Comparison of ENCODE assay signal across 1 cellular context in genomic region chr9:89310486-89311345, GRCh38.
TF ChIP-seq lines count a peak whose summit lies in the region.

TSS of gene CKS2 (plus strand) at chr9:89311195. CDS start at chr9:89311293, 98 bp downstream.

TF ChIP-seq in K562, 482 proteins besides CTCF, POLR2A, EP300 and RAD21 (continued from another document and continues in another):
- TF ChIP-seq PRDM10 (IDR thresholded peaks at IDR 0.05; ENCODE audit: partially characterized antibody) = no peak
- peak; percentile 92 for TF ChIP-seq ELF1 (tag; IDR thresholded peaks at IDR 0.05)
- peak; percentile 91 for TF ChIP-seq EP400 (IDR thresholded peaks at IDR 0.05)
- 0 out of 2 replicates have a peak, but pooled peaks have one; percentile 35 for TF ChIP-seq REST (CRISPR knock-in tag; IDR thresholded peaks at IDR 0.05; ENCODE audit: low read depth)
- peak; percentile 78 for TF ChIP-seq RBM25 (IDR thresholded peaks at IDR 0.05; ENCODE audit: low read depth, low read length, severe bottlenecking)
- TF ChIP-seq ASH1L (IDR thresholded peaks at IDR 0.05; ENCODE audit: borderline replicate concordance, low read depth, partially characterized antibody) = peak; percentile 80
- no peak for TF ChIP-seq TRIM25 (IDR thresholded peaks at IDR 0.05; ENCODE audit: borderline replicate concordance)
- peak; percentile 60; the same call in 1 of the 2 replicates for TF ChIP-seq CC2D1A (IDR thresholded peaks at IDR 0.05)
- no peak for TF ChIP-seq EZH2 (IDR thresholded peaks at IDR 0.05; ENCODE audit: borderline replicate concordance, low read depth, low read length)
- TF ChIP-seq MBD2 (IDR thresholded peaks at IDR 0.05; ENCODE audit: borderline replicate concordance, low read depth) = peak; percentile 85
- TF ChIP-seq RAD51 (IDR thresholded peaks at IDR 0.05; ENCODE audit: borderline replicate concordance, low read depth) = peak; percentile 46; the same call in 1 of the 2 replicates
- TF ChIP-seq ARID4B (CRISPR knock-in tag; IDR thresholded peaks at IDR 0.05) = peak; percentile 54; the same call in 1 of the 2 replicates
- no peak for TF ChIP-seq ZNF124 (CRISPR knock-in tag; IDR thresholded peaks at IDR 0.05)
- TF ChIP-seq SUPT5H (IDR thresholded peaks at IDR 0.05) = peak; percentile 95
- TF ChIP-seq SRF (CRISPR knock-in tag; IDR thresholded peaks at IDR 0.05) = peak in 1 of 2 experiments; percentile 88; a peak in 2 of 4 replicates
- peak; percentile 94 for TF ChIP-seq GABPA (tag; conservative IDR thresholded peaks at IDR 0.05; ENCODE audit: low read depth)
- peak; percentile 94 for TF ChIP-seq ZC3H4 (CRISPR knock-in tag; IDR thresholded peaks at IDR 0.05; ENCODE audit: borderline replicate concordance)
- TF ChIP-seq LEF1 (IDR thresholded peaks at IDR 0.05) = no peak
- peak; percentile 71 for TF ChIP-seq ZBTB12 (CRISPR knock-in tag; IDR thresholded peaks at IDR 0.05)
- peak; percentile 75 for TF ChIP-seq SP1 (CRISPR knock-in tag; IDR thresholded peaks at IDR 0.05)
- no peak; the same call in 1 of the 2 replicates for TF ChIP-seq KAT7 (CRISPR knock-in tag; IDR thresholded peaks at IDR 0.05; ENCODE audit: borderline replicate concordance)
- TF ChIP-seq HEY1 (CRISPR knock-in tag; IDR thresholded peaks at IDR 0.05; ENCODE audit: borderline replicate concordance) = no peak
- TF ChIP-seq ETV1 (tag; conservative IDR thresholded peaks at IDR 0.05; ENCODE audit: low read depth) = peak; percentile 90
- TF ChIP-seq E2F6 (IDR thresholded peaks at IDR 0.05; ENCODE audit: borderline replicate concordance in 1 of 2, extremely low read depth in 1 of 2, insufficient read depth in 1 of 2, insufficient read length in 1 of 2, low read depth in 1 of 2, low read length in 1 of 2, poor library complexity in 1 of 2, severe bottlenecking in 1 of 2) = peak in 1 of 2 experiments; percentile 46
- TF ChIP-seq POLR2AphosphoS5 (IDR thresholded peaks at IDR 0.05; ENCODE audit: control insufficient read depth, insufficient read depth, low read depth, low read length) = peak; percentile 96
- TF ChIP-seq GTF2A2 (tag; IDR thresholded peaks at IDR 0.05) = no peak
- TF ChIP-seq CCNT2 (IDR thresholded peaks at IDR 0.05; ENCODE audit: borderline replicate concordance, extremely low read depth, insufficient read length, low read depth, low read length) = peak; percentile 33
- no peak for TF ChIP-seq FIP1L1 (IDR thresholded peaks at IDR 0.05; ENCODE audit: low read depth, low read length, poor library complexity, severe bottlenecking)
- peak; percentile 79 for TF ChIP-seq ZFX (CRISPR knock-in tag; IDR thresholded peaks at IDR 0.05)
- TF ChIP-seq PML (IDR thresholded peaks at IDR 0.05; ENCODE audit: low read length) = peak; percentile 78
- no peak for TF ChIP-seq ZNF778 (CRISPR knock-in tag; IDR thresholded peaks at IDR 0.05)
- TF ChIP-seq SNRNP70 (optimal IDR thresholded peaks at IDR 0.05; ENCODE audit: low read depth, low read length) = no peak
- no peak for TF ChIP-seq CHAMP1 (IDR thresholded peaks at IDR 0.05)
- peak; percentile 77; the same call in 1 of the 2 replicates for TF ChIP-seq ATF2 (CRISPR knock-in tag; IDR thresholded peaks at IDR 0.05)
- TF ChIP-seq PURB (CRISPR knock-in tag; IDR thresholded peaks at IDR 0.05; ENCODE audit: low read depth) = no peak
- TF ChIP-seq L3MBTL2 (IDR thresholded peaks at IDR 0.05) = no peak; the same call in 1 of the 2 replicates
- TF ChIP-seq E2F4 (CRISPR knock-in tag; IDR thresholded peaks at IDR 0.05; ENCODE audit: low read depth) = peak; percentile 26; the same call in 1 of the 2 replicates
- peak; percentile 47 for TF ChIP-seq HCFC1 (IDR thresholded peaks at IDR 0.05; ENCODE audit: low read depth, low read length)
- TF ChIP-seq HNRNPL (IDR thresholded peaks at IDR 0.05; ENCODE audit: low read depth, low read length) = no peak
